In the genomic region with DNA sequence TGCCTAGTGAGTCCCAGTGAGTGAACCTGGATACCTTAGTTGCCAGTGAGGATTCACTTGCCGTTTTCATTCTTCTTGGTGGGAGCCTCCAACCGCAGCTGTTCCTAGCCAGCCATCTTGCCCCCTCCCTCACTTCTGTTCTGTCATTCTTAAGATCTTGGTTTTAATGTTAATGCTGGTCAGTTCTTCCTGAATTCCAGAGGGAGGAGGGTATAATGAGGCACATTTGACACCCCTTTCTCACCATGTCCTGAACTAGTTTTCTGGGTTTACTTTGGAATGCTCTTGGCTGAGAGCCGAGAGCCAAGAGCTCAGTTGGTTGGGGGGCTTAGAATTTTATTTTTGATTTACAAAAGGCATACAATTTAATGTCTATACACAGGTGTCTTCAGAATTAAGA, we compare ENCODE assay signal across 23 cellular contexts.
"Had no signal": no experiment of that assay in that cellular context is flagged by ENCODE, and none has a peak within 500 bp of the region (broad histone marks: within the 10 kb centered on the region; RNA-seq: fewer than 3 reads in every experiment).

No MANE protein-coding gene starts in this region.

- H3K4me1 ChIP-seq: SJCRH30 had no signal

- DNase-seq: IMR-90, Karpas-422, KG1, MG63, NCI-H1092 treated with DMSO at 0.1 percent for 48 hours, NCI-H1436, NCI-H187, NCI-H2029, NCI-H2081 treated with DMSO at 0.1 percent for 48 hours, NCI-H2171, NCI-H226, NCI-H446, NCI-H510A, NCI-H524 treated with DMSO at 0.1 percent for 48 hours, NCI-H69, NCI-H774, PC-3, SHP77, SJCRH30 had no signal

- H3K9me3 ChIP-seq: MG63, SJCRH30 had no signal

- H3K4me3 ChIP-seq: MG63, SJCRH30 had no signal

- H3K27me3 ChIP-seq: MG63, SJCRH30 had no signal

- H3K36me3 ChIP-seq: MG63, SJCRH30 had no signal

- H3K27ac ChIP-seq: RWPE1, SJCRH30 had no signal

- ATAC-seq: HepG2, Panc1, PC-3, SK-N-SH treated with all-trans-retinoic acid at 6 μM for 48 hours had no signal
